22 cellular contexts compared by ENCODE assay signal in the genomic region with DNA sequence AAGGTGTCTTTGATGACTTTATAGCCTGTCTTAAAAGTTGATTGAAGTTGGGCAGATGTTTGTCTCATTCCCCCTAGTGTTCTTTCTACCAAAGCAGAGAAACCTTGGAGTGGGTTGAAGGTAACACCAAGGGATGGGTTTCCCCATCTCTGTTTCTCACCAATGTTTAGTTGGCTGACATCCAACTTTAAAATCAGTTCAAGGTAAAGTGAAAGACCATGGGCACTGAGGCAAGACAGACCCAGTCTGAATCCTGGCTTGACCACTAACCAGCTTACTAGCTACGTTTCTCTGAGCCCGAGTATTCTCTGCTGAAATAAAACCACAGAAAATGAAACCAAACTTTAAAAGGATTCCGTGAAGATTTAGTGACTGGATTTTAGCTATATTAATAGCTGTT.
A peak's percentile ranks its signal among the peaks of the same experiment; 100 is the strongest.
DNase-seq lines count a peak whose midpoint lies in the region; ATAC-seq, FAIRE-seq and TF ChIP-seq lines count a peak whose summit lies in the region.
"Had no signal": no experiment of that assay in that cellular context is flagged by ENCODE, and none has a peak within 500 bp of the region (broad histone marks: within the 10 kb centered on the region; RNA-seq: fewer than 3 reads in every experiment).

No MANE protein-coding gene starts in this region.

- in situ Hi-C loops in HepG2 (cut with HindIII; ENCODE audit: extremely low pct_ligation_motif_present, low pct_unique_long_range_greater_than_20kb), result no loop called here

- TF ChIP-seq POLR2A in HepG2 (IDR thresholded peaks at IDR 0.05; ENCODE audit: insufficient read depth in 1 of 2, low read depth in 2 of 2, low read length in 2 of 2), result no peak

- H3K27me3 ChIP-seq in HepG2 (ENCODE audit: control insufficient read depth in 1 of 2, insufficient read depth in 2 of 2, low read length in 2 of 2), result no peaks in the 10 kb centered on the region
- H3K27me3 ChIP-seq: BE2C, pancreas, Peyer's patch, uterus had no signal

- no peaks in the 10 kb centered on the region for H3K9me3 ChIP-seq in HepG2 (ENCODE audit: low read length)
- H3K9me3 ChIP-seq: BE2C, pancreas, Peyer's patch, uterus had no signal

- no peak overlapping the region for H3K9ac ChIP-seq in HepG2 (ENCODE audit: insufficient read depth, low read depth, low read length)

- no peak overlapping the region for H2AFZ ChIP-seq in HepG2 (ENCODE audit: low read length)

- intact Hi-C loops in HepG2 (cut with micrococcal nuclease; ENCODE audit: unreplicated experiment), result no loop called here

- DNase-seq in HepG2 (ENCODE audit: low spot score) (no peak), Kasumi-1 (lab: John Stamatoyannopoulos, UW) (no peak)
- DNase-seq: activated CD4-positive, alpha-beta memory T cell treated with anti-CD3 and anti-CD28 coated beads for 36 hours; activated T-cell treated with anti-CD3 and anti-CD28 coated beads, Interleukin-2, amount 50 U/mL, for 48 hours; BE2C; cerebellar nuclear complex; foreskin fibroblast; HFFc6; left ventricle myocardium superior; NCI-H1694; NCI-H526; pancreas; Peyer's patch; stimulated activated naive CD4-positive, alpha-beta T cell treated with Interleukin-2 at 50 U/mL for 16 hours; uterus had no signal

- no peak overlapping the region for H3K4me2 ChIP-seq in HepG2 (ENCODE audit: low read depth, low read length)

- H3K27ac ChIP-seq in temporal lobe (ENCODE audit: low read depth, low read length), result peak overlapping the region; percentile 23
- no peak overlapping the region for H3K27ac ChIP-seq in HepG2 (ENCODE audit: extremely low read length, insufficient read depth, low read length)
- H3K27ac ChIP-seq: pancreas, Peyer's patch, skin epidermis, uterus had no signal

- CTCF ChIA-PET in HepG2 (lab: Yijun Ruan, JAX; ENCODE audit: low intra/inter-chr PET ratio, low total read pairs), result no interaction called here

- TF ChIP-seq RAD21 in HepG2 (CRISPR knock-in tag; IDR thresholded peaks at IDR 0.05), result no peak

- H3K4me1 ChIP-seq in HepG2 (ENCODE audit: insufficient read depth, low read length), result no peaks in the 10 kb centered on the region
- H3K4me1 ChIP-seq: BE2C, pancreas, Peyer's patch, uterus had no signal

- no peaks in the 10 kb centered on the region for H3K79me2 ChIP-seq in HepG2 (ENCODE audit: insufficient read depth, low read length)

- BruUV-seq in HepG2 (replicated peaks; lab: Mats Ljungman, UMichigan), result no TSS peak

- H4K20me1 ChIP-seq in HepG2 (ENCODE audit: insufficient read depth, low read length), result no peaks in the 10 kb centered on the region

- FAIRE-seq in HepG2 (lab: Jason Lieb, UNC), result no peak
- FAIRE-seq: endometrium, pancreas had no signal

- TF ChIP-seq CTCF in HepG2 (CRISPR knock-in tag; IDR thresholded peaks at IDR 0.05), result no peak

- WGBS in HepG2 (ENCODE audit: low lambda C conversion rate), result 97% methylated on average over 3 of the region's 3 CpGs

- POLR2A ChIA-PET in HepG2 (lab: Yijun Ruan, JAX), result no interaction called here

- H3K36me3 ChIP-seq in HepG2 (replicated peaks in 1 of 2; ENCODE audit: control insufficient read depth in 1 of 2, insufficient read depth in 2 of 2, low read length in 2 of 2), result peaks cover 0 to 5% of the 10 kb centered on the region in 2 experiments; a peak in 2 of 5 replicates
- H3K36me3 ChIP-seq: BE2C, pancreas, Peyer's patch, uterus had no signal

- ATAC-seq in GM19025 (IDR thresholded peaks at IDR 0.05; ENCODE audit: low read depth, unreplicated experiment), result peak; percentile 35
- peak; percentile 60 for ATAC-seq in GM21786 (IDR thresholded peaks at IDR 0.05; ENCODE audit: unreplicated experiment)
- ATAC-seq in HG03175 (IDR thresholded peaks at IDR 0.05; ENCODE audit: unreplicated experiment), result peak; percentile 62
- no peak for ATAC-seq in HepG2
- ATAC-seq in HG03520 (IDR thresholded peaks at IDR 0.05; ENCODE audit: unreplicated experiment), result no peak
- ATAC-seq: left ventricle myocardium superior, pancreas had no signal

- no peak for TF ChIP-seq EP300 in HepG2 (IDR thresholded peaks at IDR 0.05; ENCODE audit: low read depth in 2 of 2, low read length in 2 of 2)
- TF ChIP-seq EP300 in HepG2 (CRISPR knock-in tag; IDR thresholded peaks at IDR 0.05; ENCODE audit: borderline replicate concordance), result no peak

- H3K4me3 ChIP-seq in HepG2 (replicated peaks in 1 of 3; ENCODE audit: insufficient read depth in 1 of 3, low read depth in 2 of 3, low read length in 3 of 3), result no peak overlapping the region
- H3K4me3 ChIP-seq: pancreas, Peyer's patch, skin epidermis, uterus had no signal

TF ChIP-seq in HepG2, 621 proteins besides CTCF, POLR2A, EP300 and RAD21:
- TF ChIP-seq YY1 (IDR thresholded peaks at IDR 0.05; ENCODE audit: insufficient read depth, insufficient replicate concordance, low read depth, low read length) (no peak), ZNF776 (CRISPR knock-in tag; IDR thresholded peaks at IDR 0.05) (no peak), SSRP1 (CRISPR knock-in tag; IDR thresholded peaks at IDR 0.05) (no peak), PAX8 (CRISPR knock-in tag; IDR thresholded peaks at IDR 0.05; ENCODE audit: borderline replicate concordance) (no peak), SNAI1 (CRISPR knock-in tag; IDR thresholded peaks at IDR 0.05; ENCODE audit: borderline replicate concordance) (no peak)
- TF ChIP-seq, protein P1, sequence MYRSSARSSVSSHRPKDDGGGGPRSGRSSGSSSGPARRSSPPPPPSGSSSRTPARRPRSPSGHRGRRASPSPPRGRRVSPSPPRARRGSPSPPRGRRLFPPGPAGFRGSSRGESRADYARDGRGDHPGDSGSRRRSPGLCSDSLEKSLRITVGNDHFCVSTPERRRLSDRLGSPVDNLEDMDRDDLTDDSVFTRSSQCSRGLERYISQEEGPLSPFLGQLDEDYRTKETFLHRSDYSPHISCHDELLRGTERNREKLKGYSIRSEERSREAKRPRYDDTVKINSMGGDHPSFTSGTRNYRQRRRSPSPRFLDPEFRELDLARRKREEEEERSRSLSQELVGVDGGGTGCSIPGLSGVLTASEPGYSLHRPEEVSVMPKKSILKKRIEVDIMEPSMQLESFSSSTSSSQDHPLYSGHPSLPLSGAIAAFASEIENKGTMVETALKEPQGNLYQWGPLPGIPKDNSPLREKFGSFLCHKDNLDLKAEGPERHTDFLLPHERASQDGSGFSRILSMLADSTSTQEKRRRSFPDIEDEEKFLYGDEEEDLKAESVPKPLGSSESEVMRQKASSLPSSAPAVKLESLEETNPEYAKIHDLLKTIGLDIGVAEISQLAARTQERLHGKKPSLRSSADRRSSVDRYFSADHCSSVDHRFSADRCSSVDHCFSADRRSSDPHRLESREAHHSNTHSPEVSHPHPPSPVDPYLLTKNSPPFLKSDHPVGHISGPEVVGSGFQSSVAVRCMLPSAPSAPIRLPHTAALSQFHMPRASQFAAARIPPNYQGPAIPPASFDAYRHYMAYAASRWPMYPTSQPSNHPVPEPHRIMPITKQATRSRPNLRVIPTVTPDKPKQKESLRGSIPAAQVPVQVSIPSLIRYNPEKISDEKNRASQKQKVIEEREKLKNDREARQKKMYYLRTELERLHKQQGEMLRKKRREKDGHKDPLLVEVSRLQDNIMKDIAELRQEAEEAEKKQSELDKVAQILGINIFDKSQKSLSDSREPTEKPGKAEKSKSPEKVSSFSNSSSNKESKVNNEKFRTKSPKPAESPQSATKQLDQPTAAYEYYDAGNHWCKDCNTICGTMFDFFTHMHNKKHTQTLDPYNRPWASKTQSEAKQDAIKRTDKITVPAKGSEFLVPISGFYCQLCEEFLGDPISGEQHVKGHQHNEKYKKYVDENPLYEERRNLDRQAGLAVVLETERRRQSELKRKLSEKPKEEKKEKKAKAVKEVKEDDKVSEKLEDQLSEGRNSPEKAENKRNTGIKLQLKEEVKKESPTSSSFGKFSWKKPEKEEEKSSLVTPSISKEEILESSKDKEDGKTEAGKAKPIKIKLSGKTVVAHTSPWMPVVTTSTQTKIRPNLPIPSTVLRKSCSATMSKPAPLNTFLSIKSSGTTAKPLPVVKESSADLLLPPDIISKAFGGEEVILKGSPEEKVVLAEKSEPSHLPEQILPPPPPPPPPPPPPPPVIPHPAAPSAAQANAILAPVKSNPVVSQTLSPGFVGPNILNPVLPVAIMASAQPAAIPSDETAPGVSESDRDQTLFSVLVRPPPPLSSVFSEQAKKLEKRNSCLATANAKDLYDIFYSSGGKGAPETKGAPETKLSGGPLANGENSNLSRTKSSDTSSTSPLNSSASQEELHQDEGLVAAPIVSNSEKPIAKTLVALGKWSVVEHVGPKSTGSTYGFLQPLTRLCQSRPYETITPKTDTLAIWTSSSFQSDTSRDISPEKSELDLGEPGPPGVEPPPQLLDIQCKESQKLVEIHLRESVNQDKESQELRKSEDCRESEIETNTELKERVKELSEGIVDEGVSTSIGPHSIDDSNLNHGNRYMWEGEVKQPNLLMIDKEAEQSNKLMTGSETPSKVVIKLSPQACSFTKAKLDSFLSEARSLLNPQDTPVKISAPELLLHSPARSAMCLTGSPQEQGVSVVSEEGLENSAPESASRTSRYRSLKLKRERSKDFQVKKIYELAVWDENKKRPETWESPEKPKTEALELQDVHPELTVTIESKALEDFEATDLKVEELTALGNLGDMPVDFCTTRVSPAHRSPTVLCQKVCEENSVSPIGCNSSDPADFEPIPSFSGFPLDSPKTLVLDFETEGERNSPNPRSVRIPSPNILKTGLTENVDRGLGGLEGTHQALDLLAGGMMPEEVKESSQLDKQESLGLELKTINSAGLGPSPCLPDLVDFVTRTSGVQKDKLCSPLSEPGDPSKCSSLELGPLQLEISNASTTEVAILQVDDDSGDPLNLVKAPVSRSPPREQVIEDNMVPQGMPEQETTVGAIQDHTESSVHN (CRISPR knock-in tag; IDR thresholded peaks at IDR 0.05), result no peak

Comparison
In these comparisons a context has a peak if more than half of its experiments do, and no peak if none do; other contexts are left out.
1. ATAC-seq: peak in GM19025 (single experiment), GM21786 (single experiment) and HG03175 (single experiment); none in HepG2 (single experiment) and HG03520 (single experiment).